10 cellular contexts compared by ENCODE assay signal in genomic region chr14:34018125-34018524, GRCh38.
DNase-seq lines count a peak whose midpoint lies in the region; ATAC-seq, FAIRE-seq and TF ChIP-seq lines count a peak whose summit lies in the region.
"Had no signal": no experiment of that assay in that cellular context is flagged by ENCODE, and none has a peak within 500 bp of the region (broad histone marks: within the 10 kb centered on the region; RNA-seq: fewer than 3 reads in every experiment).

No MANE protein-coding gene starts in this region.

- H3K4me1 ChIP-seq in right atrium auricular region, result peaks cover 0 to 8% of the 10 kb centered on the region in 2 donors
- no peaks in the 10 kb centered on the region for H3K4me1 ChIP-seq in Peyer's patch
- no peaks in the 10 kb centered on the region for H3K4me1 ChIP-seq in urinary bladder (ENCODE audit: insufficient read depth)

- ATAC-seq in Right ventricle myocardium superior (ENCODE audit: poor library complexity) (no peak), GM21360 (IDR thresholded peaks at IDR 0.05; ENCODE audit: unreplicated experiment) (no peak)

- DNase-seq in right atrium auricular region (ENCODE audit: low spot score) (no peak), Right ventricle myocardium superior (no peak), Peyer's patch (no peak), GM12892 (ENCODE audit: insufficient read length) (no peak), NCI-H2081 (lab: John Stamatoyannopoulos, UW) (no peak)
- DNase-seq: NCI-H345; stimulated activated CD4-positive, alpha-beta T cell treated with anti-CD3 and anti-CD28 coated beads, Interleukin-4, amount 100 ng/mL, for 1 hour had no signal

- TF ChIP-seq CTCF in right atrium auricular region (IDR thresholded peaks at IDR 0.05) (no peak), Peyer's patch (IDR thresholded peaks at IDR 0.05) (no peak)

- H3K27me3 ChIP-seq in right atrium auricular region (no peaks in the 10 kb centered on the region), Peyer's patch (no peaks in the 10 kb centered on the region), layer of hippocampus (ENCODE audit: control insufficient read depth, insufficient read depth, low read length) (no peaks in the 10 kb centered on the region)

- WGBS in urinary bladder, result 77% methylated on average over 5 of the region's 5 CpGs

- no peaks in the 10 kb centered on the region for H3K36me3 ChIP-seq in right atrium auricular region
- no peaks in the 10 kb centered on the region for H3K36me3 ChIP-seq in Peyer's patch
- no peaks in the 10 kb centered on the region for H3K36me3 ChIP-seq in urinary bladder (ENCODE audit: insufficient read depth)

- H3K4me3 ChIP-seq in right atrium auricular region (peak overlapping the region; percentile 26 to 32), Peyer's patch (peak overlapping the region in 3 of 4 donors; percentile 10 to 22 (median 11)), urinary bladder (ENCODE audit: low read depth, low read length) (peak overlapping the region; percentile 16)

- H3K27ac ChIP-seq in right atrium auricular region (peak overlapping the region; percentile 56 to 68), Peyer's patch (peak overlapping the region in 2 of 4 donors; percentile 4 to 35), layer of hippocampus (ENCODE audit: low read depth, low read length) (peak overlapping the region; percentile 21), urinary bladder (ENCODE audit: low read depth) (no peak overlapping the region)

- no peak for FAIRE-seq in GM12892 (lab: Jason Lieb, UNC)

- intact Hi-C loops in Right ventricle myocardium superior (cut with DNase I), result no loop called here

- no peaks in the 10 kb centered on the region for H3K9me3 ChIP-seq in right atrium auricular region
- H3K9me3 ChIP-seq in Peyer's patch, result no peaks in the 10 kb centered on the region

- TF ChIP-seq POLR2A in Peyer's patch (IDR thresholded peaks at IDR 0.05) (no peak), GM12892 (IDR thresholded peaks at IDR 0.05; ENCODE audit: low read depth, low read length) (no peak)
